In the genomic region with DNA sequence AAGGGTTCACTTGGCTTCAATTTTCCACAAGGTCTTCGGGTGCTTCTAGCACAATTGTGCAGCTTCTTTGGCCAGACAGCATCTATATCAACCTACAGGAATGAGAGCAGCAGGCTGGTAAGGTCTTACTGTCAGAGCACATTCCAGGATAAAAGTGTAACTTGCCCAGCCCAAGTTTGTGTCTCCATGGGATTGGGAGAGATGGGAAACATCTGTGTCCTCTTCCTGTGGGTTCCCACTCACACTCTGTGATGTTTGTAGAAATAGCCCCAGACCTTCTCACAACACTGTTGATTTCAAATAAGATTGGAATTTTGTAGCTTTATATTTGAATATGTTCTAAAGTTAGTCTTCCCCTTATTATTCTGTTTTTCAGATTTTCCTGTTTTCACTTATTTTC, we compare ENCODE assay signal across 27 cellular contexts.
A peak's percentile ranks its signal among the peaks of the same experiment; 100 is the strongest.
DNase-seq lines count a peak whose midpoint lies in the region; ATAC-seq and TF ChIP-seq lines count a peak whose summit lies in the region.
"Had no signal": no experiment of that assay in that cellular context is flagged by ENCODE, and none has a peak within 500 bp of the region (broad histone marks: within the 10 kb centered on the region; RNA-seq: fewer than 3 reads in every experiment).

No MANE protein-coding gene starts in this region.

- no peaks in the 10 kb centered on the region for H3K36me3 ChIP-seq in mesendoderm (ENCODE audit: control insufficient read depth, insufficient read depth, low read length)

- H3K27ac Mint-ChIP-seq in activated naive CD8-positive, alpha-beta T cell treated with anti-CD3 and anti-CD28 coated beads for 36 hours = no peak overlapping the region
- H3K27ac Mint-ChIP-seq: B cell; CD8-positive, alpha-beta T cell; IgD-negative memory B cell had no signal

- ATAC-seq in GM21381 (IDR thresholded peaks at IDR 0.05; ENCODE audit: unreplicated experiment) = no peak
- ATAC-seq: A549; CD8-positive, alpha-beta T cell had no signal

- no CpG with 5 or more reads among the region's 1 CpG for WGBS in mesendoderm (ENCODE audit: extremely low coverage, insufficient coverage, low lambda C conversion rate)

- H3K27me3 Mint-ChIP-seq in activated naive CD8-positive, alpha-beta T cell treated with anti-CD3 and anti-CD28 coated beads for 36 hours = no peaks in the 10 kb centered on the region
- H3K27me3 Mint-ChIP-seq: B cell had no signal

- no peak overlapping the region for H4K5ac ChIP-seq in mesendoderm (ENCODE audit: low read length)

- H3K23ac ChIP-seq in mesendoderm (ENCODE audit: low read length) = no peak overlapping the region

- H2BK15ac ChIP-seq in mesendoderm (replicated peaks; ENCODE audit: low read depth) = no peak overlapping the region

- no peak overlapping the region for H2BK120ac ChIP-seq in mesendoderm (ENCODE audit: low read depth, low read length)

- no peak overlapping the region for H3K4me3 Mint-ChIP-seq in activated naive CD8-positive, alpha-beta T cell treated with anti-CD3 and anti-CD28 coated beads for 36 hours
- H3K4me3 Mint-ChIP-seq: B cell; CD8-positive, alpha-beta T cell; IgD-negative memory B cell had no signal

- H3K9me3 Mint-ChIP-seq in activated naive CD8-positive, alpha-beta T cell treated with anti-CD3 and anti-CD28 coated beads for 36 hours = no peaks in the 10 kb centered on the region
- H3K9me3 Mint-ChIP-seq: CD8-positive, alpha-beta T cell had no signal

- H2AK5ac ChIP-seq in mesendoderm (ENCODE audit: low read length) = no peak overlapping the region

- no peaks in the 10 kb centered on the region for H3K27me3 ChIP-seq in mesendoderm (ENCODE audit: insufficient read depth, low read length, poor library complexity)

- no peak overlapping the region for H3K18ac ChIP-seq in mesendoderm (ENCODE audit: low read length)

- TF ChIP-seq CTCF in HFF-Myc (IDR thresholded peaks at IDR 0.05; ENCODE audit: low read depth, low read length, missing control alignments) (no peak), fibroblast of pulmonary artery (IDR thresholded peaks at IDR 0.05; ENCODE audit: low read length, missing control alignments) (no peak), GM13977 (IDR thresholded peaks at IDR 0.05; ENCODE audit: extremely low read depth, insufficient read depth, missing control alignments) (no peak)

- H4K8ac ChIP-seq in mesendoderm (ENCODE audit: low read depth, low read length) = no peak overlapping the region

- H3K4me1 Mint-ChIP-seq in activated naive CD8-positive, alpha-beta T cell treated with anti-CD3 and anti-CD28 coated beads for 36 hours = peaks cover 1% of the 10 kb centered on the region
- H3K4me1 Mint-ChIP-seq: B cell, IgD-negative memory B cell had no signal

- no peak overlapping the region for H3K4me2 ChIP-seq in mesendoderm (ENCODE audit: low read length)
- H3K4me2 ChIP-seq: A549, KMS-11, SK-N-SH had no signal

- H3K27ac ChIP-seq in mesendoderm (ENCODE audit: low read depth, low read length) = no peak overlapping the region
- H3K27ac ChIP-seq: A549, C4-2B, KMS-11, RWPE1 had no signal

- H3K79me2 ChIP-seq in mesendoderm (ENCODE audit: control insufficient read depth, insufficient read depth, low read length) = no peaks in the 10 kb centered on the region

- H3K56ac ChIP-seq in mesendoderm (ENCODE audit: low read length) = no peak overlapping the region

- no peaks in the 10 kb centered on the region for H3K79me1 ChIP-seq in mesendoderm (ENCODE audit: low read length)

- H3K36me3 Mint-ChIP-seq in activated naive CD8-positive, alpha-beta T cell treated with anti-CD3 and anti-CD28 coated beads for 36 hours = no peaks in the 10 kb centered on the region
- H3K36me3 Mint-ChIP-seq: CD8-positive, alpha-beta T cell; IgD-negative memory B cell had no signal

- H2BK5ac ChIP-seq in mesendoderm (ENCODE audit: low read length) = no peak overlapping the region

- H3K4me3 ChIP-seq in HFF-Myc (replicated peaks; ENCODE audit: low read depth, low read length) (no peak overlapping the region), fibroblast of pulmonary artery (replicated peaks; ENCODE audit: low read depth, low read length) (no peak overlapping the region), mesendoderm (ENCODE audit: low read length) (no peak overlapping the region)
- H3K4me3 ChIP-seq: A549 had no signal

- DNase-seq in HFF-Myc (ENCODE audit: extremely low read depth, low read depth) = peak; percentile 38
- peak; percentile 62 for DNase-seq in dermis blood vessel endothelial cell
- peak; percentile 25 for DNase-seq in fibroblast of pulmonary artery (ENCODE audit: low read depth)
- DNase-seq in mesendoderm = peak; percentile 5
- DNase-seq in inferior parietal cortex (ENCODE audit: extremely low spot score) = no peak
- DNase-seq in activated naive CD8-positive, alpha-beta T cell treated with anti-CD3 and anti-CD28 coated beads for 36 hours = no peak
- DNase-seq in GM13977 (ENCODE audit: low spot score) = no peak
- DNase-seq: Caco-2; CD8-positive, alpha-beta T cell; NCI-H1092 treated with DMSO at 0.1 percent for 48 hours; NCI-H1436; NCI-H187; NCI-H2081 treated with DMSO at 0.1 percent for 48 hours; NCI-H2171; NCI-H226; NCI-H510A; NCI-H69; SHP77 treated with DMSO at 0.1 percent for 48 hours; SK-N-SH; SW 1271 had no signal

- in situ Hi-C loops in GM13977 (cut with MboI; ENCODE audit: low pct_unique_long_range_greater_than_20kb, low sequenced_read_pairs, unreplicated experiment) = no loop called here

- no peak overlapping the region for H3K9ac ChIP-seq in mesendoderm (ENCODE audit: low read length)
- H3K9ac ChIP-seq: KMS-11, SK-N-SH had no signal

- no peak overlapping the region for H3K4ac ChIP-seq in mesendoderm (ENCODE audit: low read depth, low read length)

- no peaks in the 10 kb centered on the region for H3K4me1 ChIP-seq in mesendoderm (ENCODE audit: control insufficient read depth, low read depth, low read length)
- H3K4me1 ChIP-seq: A549, Caco-2 had no signal

Comparison
In these comparisons a context has a peak if more than half of its experiments do, and no peak if none do; other contexts are left out.
1. DNase-seq: peak in HFF-Myc (single experiment), dermis blood vessel endothelial cell (single experiment), fibroblast of pulmonary artery (single experiment) and mesendoderm (single experiment); none in inferior parietal cortex (single experiment), activated naive CD8-positive, alpha-beta T cell treated with anti-CD3 and anti-CD28 coated beads for 36 hours (single experiment) and GM13977 (single experiment).